20 cellular contexts compared by ENCODE assay signal in genomic region chr17:42306385-42306667, GRCh38. TPM values are rescaled to one million over a fixed set of nuclear protein-coding genes. Genes with fewer than 3 reads are reported as not detected.
A peak's percentile ranks its signal among the peaks of the same experiment; 100 is the strongest.
DNase-seq lines count a peak whose midpoint lies in the region; ATAC-seq and TF ChIP-seq lines count a peak whose summit lies in the region.
"Had no signal": no experiment of that assay in that cellular context is flagged by ENCODE, and none has a peak within 500 bp of the region (broad histone marks: within the 10 kb centered on the region; RNA-seq: fewer than 3 reads in every experiment).

No MANE protein-coding gene starts in this region.

- H3K27ac Mint-ChIP-seq in activated CD4-positive, alpha-beta T cell treated with anti-CD3 and anti-CD28 coated beads, Interleukin-2, amount 10 ng/mL, durations not matched to agents 24 days and 14 days, result peak overlapping the region; percentile 69
- peak overlapping the region; percentile 86 for H3K27ac Mint-ChIP-seq in CD4-positive, alpha-beta T cell
- H3K27ac Mint-ChIP-seq in activated naive CD8-positive, alpha-beta T cell treated with anti-CD3 and anti-CD28 coated beads for 36 hours, result peak overlapping the region; percentile 60
- peak overlapping the region in 7 of 10 donors; percentile 80 to 92 (median 87) for H3K27ac Mint-ChIP-seq in naive thymus-derived CD8-positive, alpha-beta T cell
- H3K27ac Mint-ChIP-seq: B cell, GM23338, IgD-negative memory B cell had no signal

- H3K9me3 Mint-ChIP-seq in activated CD4-positive, alpha-beta T cell treated with anti-CD3 and anti-CD28 coated beads, Interleukin-2, amount 10 ng/mL, durations not matched to agents 24 days and 14 days, result no peaks in the 10 kb centered on the region
- no peaks in the 10 kb centered on the region for H3K9me3 Mint-ChIP-seq in CD4-positive, alpha-beta T cell
- H3K9me3 Mint-ChIP-seq in activated naive CD8-positive, alpha-beta T cell treated with anti-CD3 and anti-CD28 coated beads for 36 hours, result no peaks in the 10 kb centered on the region
- no peaks in the 10 kb centered on the region for H3K9me3 Mint-ChIP-seq in naive thymus-derived CD8-positive, alpha-beta T cell
- H3K9me3 Mint-ChIP-seq: GM23338, IgD-negative memory B cell had no signal

- intact Hi-C loops in activated CD4-positive, alpha-beta T cell treated with anti-CD3 and anti-CD28 coated beads, Interleukin-2, amount 10 ng/mL, durations not matched to agents 24 days and 14 days (cut with micrococcal nuclease), result no loop called here
- intact Hi-C loops in CD4-positive, alpha-beta T cell (cut with DNase I, micrococcal nuclease), result no loop called here

- no peak for DNase-seq in activated CD4-positive, alpha-beta T cell treated with anti-CD3 and anti-CD28 coated beads, Interleukin-2, amount 10 ng/mL, durations not matched to agents 24 days and 14 days
- no peak for DNase-seq in activated CD4-positive, alpha-beta T cell treated with anti-CD3 and anti-CD28 coated beads, Interleukin-2, amount 50 U/mL, for 48 hours
- no peak for DNase-seq in CD4-positive, alpha-beta T cell
- no peak for DNase-seq in activated naive CD8-positive, alpha-beta T cell treated with anti-CD3 and anti-CD28 coated beads for 36 hours
- DNase-seq in naive thymus-derived CD8-positive, alpha-beta T cell, result no peak
- no peak for DNase-seq in SW480 (ENCODE audit: low spot score)
- DNase-seq in NCI-H82 (lab: John Stamatoyannopoulos, UW), result no peak
- DNase-seq: DMS153, GF-D8, HCEC 1CT, NCI-H1092 treated with DMSO at 0.1 percent for 48 hours, NCI-H2081, NCI-H2171 treated with DMSO at 0.1 percent for 48 hours, NCI-H446, NCI-H69 had no signal

- no peaks in the 10 kb centered on the region for H3K27me3 Mint-ChIP-seq in activated CD4-positive, alpha-beta T cell treated with anti-CD3 and anti-CD28 coated beads, Interleukin-2, amount 10 ng/mL, durations not matched to agents 24 days and 14 days
- H3K27me3 Mint-ChIP-seq in CD4-positive, alpha-beta T cell, result no peaks in the 10 kb centered on the region
- no peaks in the 10 kb centered on the region for H3K27me3 Mint-ChIP-seq in activated naive CD8-positive, alpha-beta T cell treated with anti-CD3 and anti-CD28 coated beads for 36 hours
- no peaks in the 10 kb centered on the region for H3K27me3 Mint-ChIP-seq in naive thymus-derived CD8-positive, alpha-beta T cell
- H3K27me3 Mint-ChIP-seq: B cell, IgD-negative memory B cell had no signal

- no peaks in the 10 kb centered on the region for H3K9me3 ChIP-seq in CD4-positive, alpha-beta T cell (ENCODE audit: control insufficient read depth, low read length)

- H3K4me3 Mint-ChIP-seq in activated CD4-positive, alpha-beta T cell treated with anti-CD3 and anti-CD28 coated beads, Interleukin-2, amount 10 ng/mL, durations not matched to agents 24 days and 14 days, result no peak overlapping the region
- no peak overlapping the region for H3K4me3 Mint-ChIP-seq in CD4-positive, alpha-beta T cell
- H3K4me3 Mint-ChIP-seq in activated naive CD8-positive, alpha-beta T cell treated with anti-CD3 and anti-CD28 coated beads for 36 hours, result no peak overlapping the region
- peak overlapping the region in 1 of 10 donors; percentile 23 for H3K4me3 Mint-ChIP-seq in naive thymus-derived CD8-positive, alpha-beta T cell
- H3K4me3 Mint-ChIP-seq: B cell, GM23338, IgD-negative memory B cell had no signal

- H3K27ac ChIP-seq in CD4-positive, alpha-beta T cell (ENCODE audit: low read depth, low read length), result no peak overlapping the region

- CTCF ChIA-PET in CD4-positive, alpha-beta T cell (lab: Charles Lee), result interaction anchor here (1.8 kb wide), 1 partner anchor 84 kb away, joined by 8 read pairs; no protein-coding TSS in a partner anchor

- POLR2A ChIA-PET in CD4-positive, alpha-beta T cell (lab: Charles Lee), result interaction anchor here (1.1 to 1.5 kb wide), 3 partner anchors 9 to 82 kb away, joined by 3 to 5 read pairs (median 4); partner anchors contain the start of gene STAT3
- POLR2A ChIA-PET in naive thymus-derived CD8-positive, alpha-beta T cell (lab: Charles Lee), result interaction anchor here (1.8 kb wide), 1 partner anchor 12 kb away, joined by 6 read pairs; no protein-coding TSS in a partner anchor

- ATAC-seq in CD4-positive, alpha-beta T cell (ENCODE audit: poor library complexity), result no peak
- ATAC-seq in naive thymus-derived CD8-positive, alpha-beta T cell, result no peak
- ATAC-seq in GM19035 (IDR thresholded peaks at IDR 0.05; ENCODE audit: unreplicated experiment), result no peak
- ATAC-seq: GM23338, Panc1 had no signal

- H3K4me1 Mint-ChIP-seq in activated CD4-positive, alpha-beta T cell treated with anti-CD3 and anti-CD28 coated beads, Interleukin-2, amount 10 ng/mL, durations not matched to agents 24 days and 14 days, result peaks cover 44% of the 10 kb centered on the region
- H3K4me1 Mint-ChIP-seq in CD4-positive, alpha-beta T cell (ENCODE audit: low read depth), result peaks cover 39% of the 10 kb centered on the region
- peaks cover 40% of the 10 kb centered on the region for H3K4me1 Mint-ChIP-seq in activated naive CD8-positive, alpha-beta T cell treated with anti-CD3 and anti-CD28 coated beads for 36 hours
- H3K4me1 Mint-ChIP-seq in naive thymus-derived CD8-positive, alpha-beta T cell, result peaks cover 14 to 45% (median 30%) of the 10 kb centered on the region in 4 donors

- TF ChIP-seq CTCF in CD4-positive, alpha-beta T cell (IDR thresholded peaks at IDR 0.05), result no peak

- H3K27me3 ChIP-seq in CD4-positive, alpha-beta T cell (ENCODE audit: control insufficient read depth, insufficient read depth, low read length), result no peaks in the 10 kb centered on the region

- peaks cover 88% of the 10 kb centered on the region for H3K36me3 Mint-ChIP-seq in activated CD4-positive, alpha-beta T cell treated with anti-CD3 and anti-CD28 coated beads, Interleukin-2, amount 10 ng/mL, durations not matched to agents 24 days and 14 days (ENCODE audit: low read depth)
- H3K36me3 Mint-ChIP-seq in CD4-positive, alpha-beta T cell (ENCODE audit: low read depth), result peaks cover 94% of the 10 kb centered on the region
- peaks cover 63% of the 10 kb centered on the region for H3K36me3 Mint-ChIP-seq in activated naive CD8-positive, alpha-beta T cell treated with anti-CD3 and anti-CD28 coated beads for 36 hours
- H3K36me3 Mint-ChIP-seq in naive thymus-derived CD8-positive, alpha-beta T cell, result peaks cover 0 to 93% (median 24%) of the 10 kb centered on the region in 3 donors

RNA-seq across cellular contexts. Expression of gene STAT5A, which starts 18.0 kb away (rescaled TPM):
- total RNA-seq in activated CD4-positive, alpha-beta T cell treated with anti-CD3 and anti-CD28 coated beads, Interleukin-2, amount 10 ng/mL, durations not matched to agents 24 days and 14 days, result 346 and 348 TPM in 2 replicates
- 100 to 1,000 TPM; 141 to 150 TPM for total RNA-seq in CD4-positive, alpha-beta T cell
- 100 to 1,000 TPM; 116 to 121 TPM for total RNA-seq in activated naive CD8-positive, alpha-beta T cell treated with anti-CD3 and anti-CD28 coated beads for 36 hours
- 100 to 1,000 TPM; 117 to 122 TPM for total RNA-seq in naive thymus-derived CD8-positive, alpha-beta T cell
- polyA plus RNA-seq in naive thymus-derived CD8-positive, alpha-beta T cell, result 100 to 1,000 TPM in 1 of 3 donors, 10 to 100 TPM in 2; 59.6 to 115 (median 89.1) TPM

RNA-seq across cellular contexts. Expression of gene STAT5B, which starts 30.1 kb away (rescaled TPM):
- 184 and 189 TPM in 2 replicates for total RNA-seq in activated CD4-positive, alpha-beta T cell treated with anti-CD3 and anti-CD28 coated beads, Interleukin-2, amount 10 ng/mL, durations not matched to agents 24 days and 14 days
- total RNA-seq in CD4-positive, alpha-beta T cell, result 100 to 1,000 TPM in 1 of 2 experiments, 10 to 100 TPM in 1; 99.4 to 104 TPM
- 10 to 100 TPM; 60.7 to 68.6 TPM for total RNA-seq in activated naive CD8-positive, alpha-beta T cell treated with anti-CD3 and anti-CD28 coated beads for 36 hours
- 100 to 1,000 TPM; 137 to 149 TPM for total RNA-seq in naive thymus-derived CD8-positive, alpha-beta T cell
- polyA plus RNA-seq in naive thymus-derived CD8-positive, alpha-beta T cell, result 10 to 100 TPM; 66.3 to 94.0 (median 82.8) TPM
